Comparison of ENCODE assay signal across 24 cellular contexts in genomic region chr14:20656274-20656673, GRCh38. TPM values are rescaled to one million over a fixed set of nuclear protein-coding genes. Genes with fewer than 3 reads are reported as not detected.
DNase-seq lines count a peak whose midpoint lies in the region; ATAC-seq, FAIRE-seq and TF ChIP-seq lines count a peak whose summit lies in the region.
"Had no signal": no experiment of that assay in that cellular context is flagged by ENCODE, and none has a peak within 500 bp of the region (broad histone marks: within the 10 kb centered on the region; RNA-seq: fewer than 3 reads in every experiment).

No MANE protein-coding gene starts in this region.

- no peak overlapping the region for H2AFZ ChIP-seq in GM12878 (ENCODE audit: control insufficient read depth, low read depth, low read length)
- H2AFZ ChIP-seq: GM23338 had no signal

- H3K9ac ChIP-seq in BLaER1, result no peak overlapping the region
- H3K9ac ChIP-seq in GM12878 (ENCODE audit: control insufficient read depth, insufficient read depth, low read length), result no peak overlapping the region
- no peak overlapping the region for H3K9ac ChIP-seq in mesendoderm (ENCODE audit: low read length)

- H2AK5ac ChIP-seq in mesendoderm (ENCODE audit: low read length), result peak overlapping the region; percentile 46

- H4K8ac ChIP-seq in mesendoderm (ENCODE audit: low read depth, low read length), result no peak overlapping the region

- H3K36me3 ChIP-seq in BLaER1 (no peaks in the 10 kb centered on the region), HEK293 (ENCODE audit: control insufficient read depth in 2 of 2, insufficient read depth in 1 of 2, low read length in 2 of 2) (no peaks in the 10 kb centered on the region), GM12878 (ENCODE audit: control insufficient read depth in 2 of 2, insufficient read depth in 2 of 2, low read length in 1 of 2) (peaks cover 0 to 3% of the 10 kb centered on the region in 2 experiments; a peak in 1 of 4 replicates), mesendoderm (ENCODE audit: control insufficient read depth, insufficient read depth, low read length) (no peaks in the 10 kb centered on the region)
- H3K36me3 ChIP-seq: BE2C had no signal

- intact Hi-C loops in GM12878 (cut with micrococcal nuclease; ENCODE audit: unreplicated experiment), result no loop called here

- DNase-seq in GM12878 (ENCODE audit: low read depth, low spot score) (no peak), mesendoderm (no peak), frontal cortex (ENCODE audit: low spot score in 2 of 2) (no peak), anterior cingulate cortex (lab: John Stamatoyannopoulos, UW) (no peak)
- DNase-seq: 8988T; ACHN; AML-193; BE2C; Caco-2; CD4-positive, CD25-positive, alpha-beta regulatory T cell; CD8-positive, alpha-beta T cell; DMS153; DND-41; H9 had no signal

- TF ChIP-seq CTCF in HEK293 (tag by site-specific recombination; IDR thresholded peaks at IDR 0.05) (no peak), GM12878 (IDR thresholded peaks at IDR 0.05 in 2 of 3, conservative IDR thresholded peaks at IDR 0.05 in 1 of 3; ENCODE audit: control insufficient read depth in 2 of 3, extremely low read depth in 1 of 3, insufficient read depth in 1 of 3, low read depth in 3 of 3, low read length in 3 of 3) (no peak)

- H3K18ac ChIP-seq in mesendoderm (ENCODE audit: low read length), result peak overlapping the region; percentile 13

- WGBS in GM12878 (ENCODE audit: insufficient coverage, insufficient replicate concordance, low lambda C conversion rate, missing lambda C conversion rate), result 36% methylated on average over 4 of the region's 4 CpGs
- WGBS in mesendoderm (ENCODE audit: extremely low coverage, insufficient coverage, low lambda C conversion rate), result no CpG with 5 or more reads among the region's 4 CpGs

- no peak for TF ChIP-seq RAD21 in GM12878 (IDR thresholded peaks at IDR 0.05; ENCODE audit: insufficient read depth, low read depth, low read length)

- H3K79me2 ChIP-seq in GM12878 (ENCODE audit: control insufficient read depth, insufficient read depth, low read length) (no peaks in the 10 kb centered on the region; the same call in 1 of the 2 replicates), mesendoderm (ENCODE audit: control insufficient read depth, insufficient read depth, low read length) (no peaks in the 10 kb centered on the region)

- peak overlapping the region; percentile 26 for H4K5ac ChIP-seq in mesendoderm (ENCODE audit: low read length)

- H3K9me3 ChIP-seq in BLaER1 (no peaks in the 10 kb centered on the region), HEK293 (ENCODE audit: control insufficient read depth, insufficient read depth, low read depth, low read length) (no peaks in the 10 kb centered on the region), GM12878 (replicated peaks; ENCODE audit: control insufficient read depth, insufficient read depth, low read length) (no peaks in the 10 kb centered on the region)
- H3K9me3 ChIP-seq: A549, BE2C, Caco-2 had no signal

- peak overlapping the region; percentile 27 for H3K4ac ChIP-seq in mesendoderm (ENCODE audit: low read depth, low read length)

- in situ Hi-C loops in GM12878 (cut with MboI), result no loop called here

- no peak overlapping the region for H3K27ac ChIP-seq in BLaER1
- no peak overlapping the region for H3K27ac ChIP-seq in HEK293 (ENCODE audit: extremely low read depth, low read depth, low read length)
- H3K27ac ChIP-seq in GM12878 (ENCODE audit: control insufficient read depth, insufficient read depth), result no peak overlapping the region
- H3K27ac ChIP-seq in mesendoderm (ENCODE audit: low read depth, low read length), result no peak overlapping the region
- H3K27ac ChIP-seq: A549, C4-2B had no signal

- FAIRE-seq in GM12878 (lab: Jason Lieb, UNC) (no peak), frontal cortex (lab: Jason Lieb, UNC) (no peak)
- FAIRE-seq: A549, G401.6, GM19239 had no signal

- BruUV-seq in GM12878 (replicated peaks; lab: Mats Ljungman, UMichigan), result no TSS peak

- CTCF ChIA-PET in HEK293 (lab: Yijun Ruan, JAX), result interaction anchor here (0.9 to 1.0 kb wide), 4 partner anchors 24 to 38 kb away, joined by 3 read pairs; partner anchors contain the start of gene RNASE4
- CTCF ChIA-PET in GM12878 (lab: Yijun Ruan, JAX), result interaction anchor here (1.0 to 11.5 kb wide), 6 partner anchors 9 to 329 kb away, joined by 3 to 214 read pairs (median 6); partner anchors contain the start of genes ANG and RNASE4

- peak overlapping the region; percentile 70 for H3K56ac ChIP-seq in mesendoderm (ENCODE audit: low read length)

- no peak overlapping the region for H3K23ac ChIP-seq in mesendoderm (ENCODE audit: low read length)

- H2BK15ac ChIP-seq in mesendoderm (replicated peaks; ENCODE audit: low read depth), result no peak overlapping the region

- H3K4me1 ChIP-seq in BLaER1, result peaks cover 11% of the 10 kb centered on the region
- H3K4me1 ChIP-seq in HEK293 (ENCODE audit: control insufficient read depth, insufficient read depth, low read length), result no peaks in the 10 kb centered on the region
- no peaks in the 10 kb centered on the region; the same call in 1 of the 2 replicates for H3K4me1 ChIP-seq in GM12878 (ENCODE audit: control insufficient read depth, insufficient read depth, low read length)
- H3K4me1 ChIP-seq in mesendoderm (ENCODE audit: control insufficient read depth, low read depth, low read length), result peaks cover 6% of the 10 kb centered on the region
- H3K4me1 ChIP-seq: BE2C had no signal

- no peak overlapping the region for H3K4me3 ChIP-seq in BLaER1
- no peak overlapping the region for H3K4me3 ChIP-seq in HEK293 (ENCODE audit: low read depth, low read length)
- H3K4me3 ChIP-seq in GM12878, result no peak overlapping the region
- no peak overlapping the region for H3K4me3 ChIP-seq in mesendoderm (ENCODE audit: low read length)
- H3K4me3 ChIP-seq: A549 had no signal

- H3K4me2 ChIP-seq in BLaER1 (peak overlapping the region; percentile 60), GM12878 (ENCODE audit: control insufficient read depth, insufficient read depth) (no peak overlapping the region), mesendoderm (ENCODE audit: low read length) (no peak overlapping the region)

- peak overlapping the region; percentile 96 for H2BK5ac ChIP-seq in mesendoderm (ENCODE audit: low read length)

- no peaks in the 10 kb centered on the region for H4K20me1 ChIP-seq in BLaER1
- no peaks in the 10 kb centered on the region; the same call in 1 of the 2 replicates for H4K20me1 ChIP-seq in GM12878 (ENCODE audit: control insufficient read depth, insufficient read depth)

- SMC1A ChIA-PET in GM12878 (lab: Charles Lee; ENCODE audit: uncharacterized antibody, unreplicated experiment), result interaction anchor here (1.1 to 2.9 kb wide), 5 partner anchors 30 to 171 kb away, joined by 3 to 16 read pairs (median 4); no protein-coding TSS in a partner anchor

- H2BK120ac ChIP-seq in mesendoderm (ENCODE audit: low read depth, low read length), result no peak overlapping the region

- no peak for TF ChIP-seq EP300 in GM12878 (IDR thresholded peaks at IDR 0.05; ENCODE audit: borderline replicate concordance in 1 of 2, control insufficient read depth in 1 of 2, low read depth in 2 of 2, low read length in 2 of 2)

- POLR2A ChIA-PET in HEK293 (lab: Yijun Ruan, JAX) (interaction anchor here (3.2 kb wide), 1 partner anchor 25 kb away, joined by 16 read pairs; no protein-coding TSS in a partner anchor), GM12878 (lab: Charles Lee) (interaction anchor here (0.6 kb wide), 1 partner anchor 14 kb away, joined by 3 read pairs; no protein-coding TSS in a partner anchor)

- peaks cover 28% of the 10 kb centered on the region for H3K27me3 ChIP-seq in BLaER1
- H3K27me3 ChIP-seq in GM12878 (replicated peaks in 1 of 2; ENCODE audit: control insufficient read depth in 2 of 2, insufficient read depth in 2 of 2, low read length in 1 of 2), result no peaks in the 10 kb centered on the region; a peak in 2 of 4 replicates
- H3K27me3 ChIP-seq in mesendoderm (ENCODE audit: insufficient read depth, low read length, poor library complexity), result no peaks in the 10 kb centered on the region

- no peaks in the 10 kb centered on the region for H3K79me1 ChIP-seq in mesendoderm (ENCODE audit: low read length)

- ATAC-seq in GM12878 (no peak), HG02938 (IDR thresholded peaks at IDR 0.05; ENCODE audit: unreplicated experiment) (no peak)
- ATAC-seq: CD8-positive, alpha-beta T cell; GM23338; HCT116 had no signal

- RAD21 ChIA-PET in GM12878 (lab: Charles Lee; ENCODE audit: unreplicated experiment), result interaction anchor here (0.8 kb wide), 1 partner anchor 35 kb away, joined by 3 read pairs; no protein-coding TSS in a partner anchor

- TF ChIP-seq POLR2A in GM12878 (IDR thresholded peaks at IDR 0.05; ENCODE audit: low read depth, low read length), result no peak

RNA-seq across cellular contexts. Expression of gene OR6S1, which starts 14.8 kb away (rescaled TPM):
- total RNA-seq in GM12878 (2013; cell fraction: nucleolus; rRNA removed), result 12.5 and 19.1 TPM in 2 replicates
- total RNA-seq in GM12878 (2014; rRNA removed) (0.62 and 0.76 TPM in 2 replicates), GM12878 (2014; rRNA removed; fragmentation: Illumina TruSeq; extraction: Trizol) (0.64 and 0.67 TPM in 2 replicates), GM12878 (2021) (0.51 and 0.66 TPM in 2 replicates), frontal cortex (not detected)
- 0.66 TPM for polyA plus RNA-seq in GM12878 (2011; ENCODE audit: low read depth)
- polyA plus RNA-seq in GM12878 (2011; rRNA removed) (0.09 and 0.24 TPM in 2 replicates), GM12878 (2014; fragmentation: Illumina TruSeq; extraction: Trizol) (0.22 TPM in 1 of 2 replicates, not detected in the other), GM12878 (2014; fragmentation: Nextera tagmentation; extraction: Ambion mirVana) (not detected), GM12878 (2014; rRNA removed) (0.35 and 0.42 TPM in 2 replicates), GM12878 (2016; fragmentation: Nextera tagmentation; extraction: Ambion mirVana) (not detected)
- 0.12 and 0.24 TPM in 2 replicates for polyA plus RNA-seq in GM12878 (2011; cell fraction: cytosol; rRNA removed)
- polyA plus RNA-seq in GM12878 (2011; cell fraction: nucleus; rRNA removed), result 0.70 and 1.1 TPM in 2 replicates
- polyA plus RNA-seq in GM12878 (2012), result 0.16 and 0.27 TPM in 2 replicates
- 0.80 TPM in 1 of 2 replicates, not detected in the other for polyA minus RNA-seq in GM12878 (2011; rRNA and poly(A)+ RNA removed)
- not detected in 2 replicates for polyA minus RNA-seq in GM12878 (2011; cell fraction: cytosol; rRNA and poly(A)+ RNA removed)
- 0.48 and 0.86 TPM in 2 replicates for polyA minus RNA-seq in GM12878 (2011; cell fraction: nucleus; rRNA and poly(A)+ RNA removed)
- not detected for polyA plus RNA-seq in mesendoderm (2013, experiment 1 of 2)
- polyA plus RNA-seq in mesendoderm (2013, experiment 2 of 2), result not detected
- total RNA-seq: Caco-2; CD4-positive, CD25-positive, alpha-beta regulatory T cell; CD8-positive, alpha-beta T cell; GM23338; H4; H9 had no signal
- polyA plus RNA-seq: A549; CD4-positive, CD25-positive, alpha-beta regulatory T cell; GM23338 had no signal

RNA-seq across cellular contexts. Expression of gene RNASE4, which starts 28.1 kb away (rescaled TPM):
- 1.3 and 2.4 TPM in 2 replicates for total RNA-seq in GM12878 (2013; cell fraction: nucleolus; rRNA removed)
- total RNA-seq in GM12878 (2014; rRNA removed) (1.1 and 2.0 TPM in 2 replicates), GM12878 (2014; rRNA removed; fragmentation: Illumina TruSeq; extraction: Trizol) (1.3 and 1.6 TPM in 2 replicates), GM12878 (2021) (0.29 and 1.1 TPM in 2 replicates), frontal cortex (1.2 TPM)
- polyA plus RNA-seq in GM12878 (2011; ENCODE audit: low read depth), result 1.0 TPM
- polyA plus RNA-seq in GM12878 (2011; rRNA removed) (0.87 and 1.1 TPM in 2 replicates), GM12878 (2014; fragmentation: Illumina TruSeq; extraction: Trizol) (0.29 and 1.3 TPM in 2 replicates), GM12878 (2014; fragmentation: Nextera tagmentation; extraction: Ambion mirVana) (1 to 10 TPM; 1.2 to 2.6 TPM), GM12878 (2014; rRNA removed) (1.0 and 1.9 TPM in 2 replicates), GM12878 (2016; fragmentation: Nextera tagmentation; extraction: Ambion mirVana) (1 to 10 TPM; 1.4 to 1.9 TPM)
- polyA plus RNA-seq in GM12878 (2011; cell fraction: cytosol; rRNA removed), result 1.1 and 1.5 TPM in 2 replicates
- polyA plus RNA-seq in GM12878 (2011; cell fraction: nucleus; rRNA removed), result 0.60 and 1.4 TPM in 2 replicates
- polyA plus RNA-seq in GM12878 (2012), result 1.2 and 1.5 TPM in 2 replicates
- 1.7 and 1.8 TPM in 2 replicates for polyA minus RNA-seq in GM12878 (2011; rRNA and poly(A)+ RNA removed)
- not detected in 2 replicates for polyA minus RNA-seq in GM12878 (2011; cell fraction: cytosol; rRNA and poly(A)+ RNA removed)
- 0.36 and 0.48 TPM in 2 replicates for polyA minus RNA-seq in GM12878 (2011; cell fraction: nucleus; rRNA and poly(A)+ RNA removed)
- polyA plus RNA-seq in mesendoderm (2013, experiment 1 of 2), result 1.5 TPM
- polyA plus RNA-seq in mesendoderm (2013, experiment 2 of 2), result 1.1 TPM
- total RNA-seq: H9 had no signal

RNA-seq across cellular contexts. Expression of gene ANG, which starts 32.3 kb away (rescaled TPM):
- 1.6 and 2.6 TPM in 2 replicates for total RNA-seq in GM12878 (2013; cell fraction: nucleolus; rRNA removed)
- total RNA-seq in GM12878 (2014; rRNA removed) (2.1 TPM in 2 replicates), GM12878 (2014; rRNA removed; fragmentation: Illumina TruSeq; extraction: Trizol) (1.8 and 1.9 TPM in 2 replicates), GM12878 (2021) (1.8 and 2.6 TPM in 2 replicates), frontal cortex (0.82 TPM)
- 2.6 TPM for polyA plus RNA-seq in GM12878 (2011; ENCODE audit: low read depth)
- polyA plus RNA-seq in GM12878 (2011; rRNA removed) (1.0 and 1.1 TPM in 2 replicates), GM12878 (2014; fragmentation: Illumina TruSeq; extraction: Trizol) (2.7 and 3.2 TPM in 2 replicates), GM12878 (2014; fragmentation: Nextera tagmentation; extraction: Ambion mirVana) (1 to 10 TPM; 2.9 to 5.9 TPM), GM12878 (2014; rRNA removed) (2.2 and 2.3 TPM in 2 replicates), GM12878 (2016; fragmentation: Nextera tagmentation; extraction: Ambion mirVana) (1 to 10 TPM; 1.9 to 2.0 TPM)
- polyA plus RNA-seq in GM12878 (2011; cell fraction: cytosol; rRNA removed), result 1.3 and 1.9 TPM in 2 replicates
- polyA plus RNA-seq in GM12878 (2011; cell fraction: nucleus; rRNA removed), result 0.57 and 0.76 TPM in 2 replicates
- polyA plus RNA-seq in GM12878 (2012), result 1.8 and 2.2 TPM in 2 replicates
- polyA minus RNA-seq in GM12878 (2011; rRNA and poly(A)+ RNA removed), result 0.82 and 1.5 TPM in 2 replicates
- polyA minus RNA-seq in GM12878 (2011; cell fraction: cytosol; rRNA and poly(A)+ RNA removed), result not detected in 2 replicates
- not detected in 2 replicates for polyA minus RNA-seq in GM12878 (2011; cell fraction: nucleus; rRNA and poly(A)+ RNA removed)
- 3.2 TPM for polyA plus RNA-seq in mesendoderm (2013, experiment 1 of 2)
- polyA plus RNA-seq in mesendoderm (2013, experiment 2 of 2), result 3.0 TPM
